ENCODE assay signal across 13 cellular contexts in genomic region chr4:180060159-180060889, GRCh38.
DNase-seq lines count a peak whose midpoint lies in the region; ATAC-seq and TF ChIP-seq lines count a peak whose summit lies in the region.
"Had no signal": no experiment of that assay in that cellular context is flagged by ENCODE, and none has a peak within 500 bp of the region (broad histone marks: within the 10 kb centered on the region; RNA-seq: fewer than 3 reads in every experiment).

No MANE protein-coding gene starts in this region.

- no peaks in the 10 kb centered on the region for H3K36me3 Mint-ChIP-seq in H9 (ENCODE audit: insufficient read depth in 1 of 3, low read depth in 3 of 3)
- H3K36me3 Mint-ChIP-seq: immature natural killer cell had no signal

- H3K27ac Mint-ChIP-seq in H9 = no peak overlapping the region

- WGBS in H9 (ENCODE audit: extremely low coverage, insufficient read length, low lambda C conversion rate) = no CpG with 5 or more reads among the region's 6 CpGs
- WGBS in ectodermal cell, 2 experiments = 17 to 36% methylated on average over 3 of the region's 6 CpGs
- WGBS in esophagus squamous epithelium, 2 donors = 17 to 25% methylated on average over 6 of the region's 6 CpGs

- H2BK5ac ChIP-seq in H9 (ENCODE audit: insufficient read length, low read length) = no peak overlapping the region

- no peaks in the 10 kb centered on the region; a peak in 1 of 5 replicates for H3K9me3 Mint-ChIP-seq in H9

- no peak overlapping the region for H4K8ac ChIP-seq in H9 (replicated peaks; ENCODE audit: insufficient read length, low read depth, low read length)

- no peak overlapping the region for H2BK120ac ChIP-seq in H9 (ENCODE audit: low read depth, low read length, poor library complexity, severe bottlenecking)

- H3K27me3 ChIP-seq in H9 (ENCODE audit: insufficient read depth, low read length) (peaks cover 6% of the 10 kb centered on the region; the same call in 1 of the 2 replicates), ectodermal cell (ENCODE audit: control insufficient read depth, insufficient read depth, low read length, poor library complexity, severe bottlenecking) (peaks cover 55% of the 10 kb centered on the region), esophagus squamous epithelium (peaks cover 0 to 80% (median 3%) of the 10 kb centered on the region in 4 donors)

- no peak overlapping the region for H3K56ac ChIP-seq in H9 (ENCODE audit: insufficient read length, low read depth, low read length)

- no peak overlapping the region for H3K14ac ChIP-seq in H9 (ENCODE audit: insufficient read depth, low read length)

- ATAC-seq in HG02678 (IDR thresholded peaks at IDR 0.05; ENCODE audit: unreplicated experiment) (no peak), HG02588 (IDR thresholded peaks at IDR 0.05; ENCODE audit: unreplicated experiment) (no peak)

- no peak overlapping the region for H2BK15ac ChIP-seq in H9 (ENCODE audit: low read depth, low read length)

- no peak overlapping the region for H4K5ac ChIP-seq in H9 (ENCODE audit: insufficient read length, low read depth, low read length)

- H3K9me3 ChIP-seq in H9 (ENCODE audit: control insufficient read depth, low read depth, low read length) (no peaks in the 10 kb centered on the region), ectodermal cell (ENCODE audit: control insufficient read depth, low read length) (no peaks in the 10 kb centered on the region), esophagus squamous epithelium (no peaks in the 10 kb centered on the region)
- H3K9me3 ChIP-seq: body of pancreas, upper lobe of left lung had no signal

- intact Hi-C loops in esophagus squamous epithelium (cut with DNase I) = no loop called here

- H3K27me3 Mint-ChIP-seq in H9 (ENCODE audit: low read depth) = peaks cover 50% of the 10 kb centered on the region

- H3K4me1 ChIP-seq in H9 (ENCODE audit: insufficient read depth, low read length) (no peaks in the 10 kb centered on the region; the same call in 1 of the 2 replicates), ectodermal cell (ENCODE audit: control insufficient read depth, insufficient read depth, low read length) (no peaks in the 10 kb centered on the region), esophagus squamous epithelium (peaks cover 12 to 27% (median 15%) of the 10 kb centered on the region in 3 donors)

- H3K36me3 ChIP-seq in ectodermal cell (ENCODE audit: control insufficient read depth, insufficient read depth, low read length) (no peaks in the 10 kb centered on the region), esophagus squamous epithelium (no peaks in the 10 kb centered on the region)
- H3K36me3 ChIP-seq: upper lobe of left lung had no signal

- no peaks in the 10 kb centered on the region for H3K79me2 ChIP-seq in H9 (ENCODE audit: insufficient read depth, low read length)

- H3K4me3 Mint-ChIP-seq in H9 = peak overlapping the region; percentile 89 to 97

- no peak overlapping the region for H3K9ac ChIP-seq in H9 (ENCODE audit: extremely low read depth, insufficient read length, low read length)

- no peak overlapping the region for H3K4ac ChIP-seq in H9 (ENCODE audit: low read depth, low read length)

- H3K4me3 ChIP-seq in ectodermal cell (ENCODE audit: insufficient read depth, low read depth, low read length) = peak overlapping the region; percentile 67
- H3K4me3 ChIP-seq in esophagus squamous epithelium = no peak overlapping the region

- no peaks in the 10 kb centered on the region for H3K79me1 ChIP-seq in H9 (ENCODE audit: insufficient read depth, low read depth, low read length, poor library complexity, severe bottlenecking)

- no peak overlapping the region for H2BK20ac ChIP-seq in H9 (ENCODE audit: low read depth, low read length, poor library complexity, severe bottlenecking)

- H2AFZ ChIP-seq in H9 (ENCODE audit: low read length) = no peak overlapping the region

- H3K4me1 Mint-ChIP-seq in H9 = peaks cover 15 to 19% of the 10 kb centered on the region in 2 experiments

- H3K23me2 ChIP-seq in H9 (ENCODE audit: insufficient read length, low read depth, low read length, poor library complexity, severe bottlenecking) = peaks cover 11% of the 10 kb centered on the region

- H4K20me1 ChIP-seq in H9 (ENCODE audit: control insufficient read depth, insufficient read depth, insufficient read length) = no peaks in the 10 kb centered on the region

- H3K23ac ChIP-seq in H9 (ENCODE audit: insufficient read length, low read depth, low read length) = no peak overlapping the region

- no peak for TF ChIP-seq POLR2A in esophagus squamous epithelium (IDR thresholded peaks at IDR 0.05)

- DNase-seq in H9 (no peak), NCI-H2081 treated with DMSO at 0.1 percent for 48 hours (lab: John Stamatoyannopoulos, UW) (peak; percentile 35), pons (ENCODE audit: low spot score) (peak; percentile 56), esophagus squamous epithelium (lab: John Stamatoyannopoulos, UW) (no peak)
- no peak for DNase-seq in stimulated activated naive CD4-positive, alpha-beta T cell treated with Interleukin-2 at 50 U/mL for 16 hours (lab: John Stamatoyannopoulos, UW)
- DNase-seq: immature natural killer cell, NCI-H345 had no signal

- H2BK12ac ChIP-seq in H9 (ENCODE audit: insufficient read length, low read depth, low read length) = no peak overlapping the region

- H3T11ph ChIP-seq in H9 (ENCODE audit: low read length) = no peak overlapping the region

- TF ChIP-seq CTCF in H9 (conservative IDR thresholded peaks at IDR 0.05) = peak; percentile 32; the same call in 1 of the 3 replicates
- TF ChIP-seq CTCF in esophagus squamous epithelium (IDR thresholded peaks at IDR 0.05) = no peak

- H3K4me2 ChIP-seq in H9 (ENCODE audit: insufficient read depth, insufficient read length, low read length) = peak overlapping the region; percentile 94

- H3K27ac ChIP-seq in H9 (ENCODE audit: insufficient read length, low read depth, low read length) (no peak overlapping the region), ectodermal cell (ENCODE audit: insufficient read depth, low read depth, low read length, poor library complexity, severe bottlenecking) (no peak overlapping the region), esophagus squamous epithelium (no peak overlapping the region)
- H3K27ac ChIP-seq: upper lobe of left lung, VCaP had no signal

- H2AK5ac ChIP-seq in H9 (ENCODE audit: insufficient read length, low read length) = no peak overlapping the region

- no peak overlapping the region for H4K91ac ChIP-seq in H9 (ENCODE audit: insufficient read length, low read depth, low read length)

- H3K18ac ChIP-seq in H9 (ENCODE audit: insufficient read length, low read depth, low read length) = no peak overlapping the region

Comparison
In these comparisons a context has a peak if more than half of its experiments do, and no peak if none do; other contexts are left out.
1. DNase-seq: peak in NCI-H2081 treated with DMSO at 0.1 percent for 48 hours (single experiment) and pons (single experiment); none in H9 (single experiment), esophagus squamous epithelium (single experiment) and stimulated activated naive CD4-positive, alpha-beta T cell treated with Interleukin-2 at 50 U/mL for 16 hours (single experiment).